ENCODE assay signal across 24 cellular contexts in genomic region chr3:110685630-110686029, GRCh38.
"Had no signal": no experiment of that assay in that cellular context is flagged by ENCODE, and none has a peak within 500 bp of the region (broad histone marks: within the 10 kb centered on the region; RNA-seq: fewer than 3 reads in every experiment).

No MANE protein-coding gene starts in this region.

- H3K4me1 ChIP-seq: body of pancreas, heart right ventricle, lower lobe of right lung, prostate gland, upper lobe of right lung had no signal

- FAIRE-seq: kidney had no signal

- H3K4me3 ChIP-seq: body of pancreas, cardiac muscle cell, heart right ventricle, lower lobe of right lung, prostate gland, upper lobe of right lung had no signal

- ATAC-seq: activated CD8-positive, alpha-beta memory T cell treated with anti-CD3 and anti-CD28 coated beads, Interleukin-2, amount 10 ng/mL, durations not matched to agents 7 days and 5 days; activated CD8-positive, alpha-beta T cell treated with anti-CD3 and anti-CD28 coated beads for 36 hours; body of pancreas; heart right ventricle; lower lobe of right lung; upper lobe of right lung had no signal

- DNase-seq: activated CD4-positive, alpha-beta T cell treated with anti-CD3 and anti-CD28 coated beads, Interleukin-2, amount 10 ng/mL, durations not matched to agents 24 days and 14 days; activated CD4-positive, CD25-positive, alpha-beta regulatory T cell; activated CD8-positive, alpha-beta memory T cell treated with anti-CD3 and anti-CD28 coated beads, Interleukin-2, amount 10 ng/mL, durations not matched to agents 7 days and 5 days; activated CD8-positive, alpha-beta T cell treated with anti-CD3 and anti-CD28 coated beads for 36 hours; activated gamma-delta T cell; activated naive CD4-positive, alpha-beta T cell treated with anti-CD3 and anti-CD28 coated beads, Interleukin-2, amount 50 U/mL, for 16 hours; activated T-cell treated with anti-CD3 and anti-CD28 coated beads for 4 hours; anterior cingulate cortex; body of pancreas; cortex of kidney; heart right ventricle; kidney; lower lobe of right lung; naive B cell; stimulated activated CD4-positive, alpha-beta T cell treated with anti-CD3 and anti-CD28 coated beads, Interleukin-4, amount 100 ng/mL, for 24 hours; stimulated activated naive CD4-positive, alpha-beta T cell treated with Interleukin-2 at 50 U/mL for 16 hours; T1000; upper lobe of right lung had no signal

- H3K27ac Mint-ChIP-seq: activated CD4-positive, alpha-beta T cell treated with anti-CD3 and anti-CD28 coated beads, Interleukin-2, amount 10 ng/mL, durations not matched to agents 24 days and 14 days; activated CD8-positive, alpha-beta memory T cell treated with anti-CD3 and anti-CD28 coated beads, Interleukin-2, amount 10 ng/mL, durations not matched to agents 7 days and 5 days; activated CD8-positive, alpha-beta T cell treated with anti-CD3 and anti-CD28 coated beads for 36 hours; activated T-helper 1 cell treated with anti-CD3 and anti-CD28 coated beads, Interleukin-12 subunit alpha, Interleukin-12 subunit beta, Interleukin-2, Interleukin-4 antibody, amounts not matched to agents 30 ng/mL and 10 ng/mL and 1 ng/mL, durations not matched to agents 14 hours and 24 hours and 36 hours; naive B cell; T-helper 1 cell treated with Interleukin-12 subunit alpha and Interleukin-12 subunit beta and Interleukin-4 antibody, amounts not matched to agents 30 μg/mL and 1 μg/mL, for 36 hours had no signal

- H3K27ac ChIP-seq: body of pancreas, cardiac muscle cell, epithelial cell of prostate, heart right ventricle, lower lobe of right lung, prostate gland, upper lobe of right lung had no signal

- H3K27me3 ChIP-seq: body of pancreas, cardiac muscle cell, heart right ventricle, upper lobe of right lung had no signal

- H3K4me1 Mint-ChIP-seq: activated CD4-positive, alpha-beta T cell treated with anti-CD3 and anti-CD28 coated beads, Interleukin-2, amount 10 ng/mL, durations not matched to agents 24 days and 14 days; activated CD8-positive, alpha-beta memory T cell treated with anti-CD3 and anti-CD28 coated beads, Interleukin-2, amount 10 ng/mL, durations not matched to agents 7 days and 5 days; naive B cell had no signal

- H3K27me3 Mint-ChIP-seq: activated CD8-positive, alpha-beta memory T cell treated with anti-CD3 and anti-CD28 coated beads, Interleukin-2, amount 10 ng/mL, durations not matched to agents 7 days and 5 days had no signal

- H3K9me3 ChIP-seq: body of pancreas, heart right ventricle, lower lobe of right lung, prostate gland, upper lobe of right lung had no signal

- H3K36me3 Mint-ChIP-seq: activated CD8-positive, alpha-beta memory T cell treated with anti-CD3 and anti-CD28 coated beads, Interleukin-2, amount 10 ng/mL, durations not matched to agents 7 days and 5 days; naive B cell had no signal

- H3K4me3 Mint-ChIP-seq: activated CD4-positive, alpha-beta T cell treated with anti-CD3 and anti-CD28 coated beads, Interleukin-2, amount 10 ng/mL, durations not matched to agents 24 days and 14 days; activated CD8-positive, alpha-beta memory T cell treated with anti-CD3 and anti-CD28 coated beads, Interleukin-2, amount 10 ng/mL, durations not matched to agents 7 days and 5 days; activated CD8-positive, alpha-beta T cell treated with anti-CD3 and anti-CD28 coated beads for 36 hours; activated T-helper 1 cell treated with anti-CD3 and anti-CD28 coated beads, Interleukin-12 subunit alpha, Interleukin-12 subunit beta, Interleukin-2, Interleukin-4 antibody, amounts not matched to agents 30 ng/mL and 10 ng/mL and 1 ng/mL, durations not matched to agents 14 hours and 24 hours and 36 hours; naive B cell; neural crest cell; T-helper 1 cell treated with Interleukin-12 subunit alpha and Interleukin-12 subunit beta and Interleukin-4 antibody, amounts not matched to agents 30 μg/mL and 1 μg/mL, for 36 hours had no signal

- H3K36me3 ChIP-seq: cardiac muscle cell, heart right ventricle, lower lobe of right lung, prostate gland, upper lobe of right lung had no signal

- H3K9me3 Mint-ChIP-seq: activated CD4-positive, alpha-beta T cell treated with anti-CD3 and anti-CD28 coated beads, Interleukin-2, amount 10 ng/mL, durations not matched to agents 24 days and 14 days; activated CD8-positive, alpha-beta T cell treated with anti-CD3 and anti-CD28 coated beads for 36 hours; activated T-helper 1 cell treated with anti-CD3 and anti-CD28 coated beads, Interleukin-12 subunit alpha, Interleukin-12 subunit beta, Interleukin-2, Interleukin-4 antibody, amounts not matched to agents 30 ng/mL and 10 ng/mL and 1 ng/mL, durations not matched to agents 14 hours and 24 hours and 36 hours; neural crest cell; T-helper 1 cell treated with Interleukin-12 subunit alpha and Interleukin-12 subunit beta and Interleukin-4 antibody, amounts not matched to agents 30 μg/mL and 1 μg/mL, for 36 hours had no signal
